In genomic region chr10:77390481-77390891, GRCh38 we compare ENCODE assay signal across 16 cellular contexts.
DNase-seq lines count a peak whose midpoint lies in the region; ATAC-seq and TF ChIP-seq lines count a peak whose summit lies in the region.
"Had no signal": no experiment of that assay in that cellular context is flagged by ENCODE, and none has a peak within 500 bp of the region (broad histone marks: within the 10 kb centered on the region; RNA-seq: fewer than 3 reads in every experiment).

No MANE protein-coding gene starts in this region.

- TF ChIP-seq CTCF in AG04450 (IDR thresholded peaks at IDR 0.05; ENCODE audit: low read depth, low read length) (no peak), Panc1 (IDR thresholded peaks at IDR 0.05) (no peak), neural progenitor cell (IDR thresholded peaks at IDR 0.05) (no peak)

- H3K27me3 ChIP-seq in AG04450 (ENCODE audit: control insufficient read depth, insufficient read depth, low read length) (no peaks in the 10 kb centered on the region), Panc1 (ENCODE audit: control insufficient read depth, insufficient read depth, low read length) (no peaks in the 10 kb centered on the region), neural progenitor cell (no peaks in the 10 kb centered on the region)

- BruUV-seq in Panc1 (replicated peaks; lab: Mats Ljungman, UMichigan) = no TSS peak

- no peaks in the 10 kb centered on the region for H4K20me1 ChIP-seq in neural progenitor cell (ENCODE audit: low read depth)

- no peaks in the 10 kb centered on the region for H3K9me3 Mint-ChIP-seq in neural progenitor cell
- H3K9me3 Mint-ChIP-seq: immature natural killer cell, nephron had no signal

- POLR2A ChIA-PET in AG04450 (lab: Yijun Ruan, JAX) = no interaction called here
- POLR2A ChIA-PET in Panc1 (lab: Charles Lee) = no interaction called here

- peak overlapping the region; percentile 52 for H3K27ac ChIP-seq in AG04450 (ENCODE audit: low read depth, low read length)
- peak overlapping the region; percentile 78 for H3K27ac ChIP-seq in Panc1 (ENCODE audit: low read length)
- H3K27ac ChIP-seq in epithelial cell of prostate = peak overlapping the region; percentile 95
- H3K27ac ChIP-seq in neural progenitor cell = no peak overlapping the region
- H3K27ac ChIP-seq: HL-60, VCaP had no signal

- no peaks in the 10 kb centered on the region for H3F3A ChIP-seq in neural progenitor cell (ENCODE audit: low read depth)

- H3K4me3 ChIP-seq in AG04450 (ENCODE audit: low read depth, low read length) (no peak overlapping the region), Panc1 (ENCODE audit: low read depth in 2 of 2, low read length in 2 of 2) (no peak overlapping the region), neural progenitor cell (no peak overlapping the region)

- no peaks in the 10 kb centered on the region for H3K79me2 ChIP-seq in neural progenitor cell (ENCODE audit: low read depth)

- intact Hi-C loops in Panc1 (cut with micrococcal nuclease; ENCODE audit: unreplicated experiment) (loop anchor here (5.0 kb wide), 3 partner anchors 122 to 252 kb away; no protein-coding TSS in a partner anchor), posterior vena cava (cut with DNase I) (loop anchor here (5.0 to 10.0 kb wide), 2 partner anchors 216 to 218 kb away; no protein-coding TSS in a partner anchor)

- no peaks in the 10 kb centered on the region for H3K36me3 ChIP-seq in Panc1 (ENCODE audit: control insufficient read depth, insufficient read depth, low read length)
- H3K36me3 ChIP-seq in neural progenitor cell = no peaks in the 10 kb centered on the region

- H3K36me3 Mint-ChIP-seq in neural progenitor cell = no peaks in the 10 kb centered on the region
- H3K36me3 Mint-ChIP-seq: immature natural killer cell had no signal

- H3K9me3 ChIP-seq in AG04450 (ENCODE audit: control insufficient read depth, insufficient read depth, low read length) = no peaks in the 10 kb centered on the region
- no peaks in the 10 kb centered on the region for H3K9me3 ChIP-seq in Panc1 (ENCODE audit: control insufficient read depth, insufficient read depth, low read depth, low read length)
- no peaks in the 10 kb centered on the region for H3K9me3 ChIP-seq in neural progenitor cell (ENCODE audit: low read depth)

- H2AFZ ChIP-seq in neural progenitor cell (replicated peaks) = no peak overlapping the region

- no peak overlapping the region for H3K4me3 Mint-ChIP-seq in neural progenitor cell
- H3K4me3 Mint-ChIP-seq: immature natural killer cell, nephron had no signal

- in situ Hi-C loops in Panc1 (cut with HindIII; ENCODE audit: low pct_unique_long_range_greater_than_20kb, low sequenced_read_pairs) = no loop called here

- H3K9ac ChIP-seq in neural progenitor cell = no peak overlapping the region

- no peak for ATAC-seq in Panc1
- ATAC-seq in GM19023 (IDR thresholded peaks at IDR 0.05; ENCODE audit: unreplicated experiment) = no peak
- no peak for ATAC-seq in HG02973 (IDR thresholded peaks at IDR 0.05; ENCODE audit: unreplicated experiment)
- ATAC-seq: esophagus mucosa had no signal

- H3K4me2 ChIP-seq in neural progenitor cell = peak overlapping the region; percentile 9

- DNase-seq in AG04450 (ENCODE audit: low read depth, low spot score) (no peak), Panc1 (ENCODE audit: low read depth, low spot score) (no peak), epithelial cell of prostate (ENCODE audit: low read depth, low spot score) (no peak), neural progenitor cell (ENCODE audit: low spot score) (no peak), posterior vena cava (ENCODE audit: low spot score) (no peak), NCI-H446 (lab: John Stamatoyannopoulos, UW) (no peak)
- DNase-seq: AML-193; immature natural killer cell; SHP77 treated with DMSO at 0.1 percent for 48 hours; stimulated activated CD4-positive, alpha-beta T cell treated with anti-CD3 and anti-CD28 coated beads, Interleukin-12 subunit alpha, Interleukin-12 subunit beta, amount 100 ng/mL, for 4 hours had no signal

- H3K4me1 ChIP-seq in Panc1 (ENCODE audit: control insufficient read depth, insufficient read depth, low read length) (peaks cover 59% of the 10 kb centered on the region), neural progenitor cell (peaks cover 15% of the 10 kb centered on the region)

- H3K4me1 Mint-ChIP-seq in neural progenitor cell = peaks cover 55% of the 10 kb centered on the region

- H3K27ac Mint-ChIP-seq in neural progenitor cell = no peak overlapping the region
- H3K27ac Mint-ChIP-seq: immature natural killer cell had no signal

- H3K27me3 Mint-ChIP-seq in neural progenitor cell (ENCODE audit: insufficient read depth, low read depth) = peaks cover 5% of the 10 kb centered on the region

- CTCF ChIA-PET in AG04450 (lab: Charles Lee) (interaction anchor here (0.9 to 5.3 kb wide), 9 partner anchors 25 to 321 kb away, joined by 3 to 54 read pairs (median 5); no protein-coding TSS in a partner anchor), Panc1 (lab: Charles Lee) (interaction anchor here (0.9 kb wide), 2 partner anchors 93 to 321 kb away, joined by 3 read pairs; no protein-coding TSS in a partner anchor)
